ENCODE assay signal across 2 cellular contexts in the genomic region with DNA sequence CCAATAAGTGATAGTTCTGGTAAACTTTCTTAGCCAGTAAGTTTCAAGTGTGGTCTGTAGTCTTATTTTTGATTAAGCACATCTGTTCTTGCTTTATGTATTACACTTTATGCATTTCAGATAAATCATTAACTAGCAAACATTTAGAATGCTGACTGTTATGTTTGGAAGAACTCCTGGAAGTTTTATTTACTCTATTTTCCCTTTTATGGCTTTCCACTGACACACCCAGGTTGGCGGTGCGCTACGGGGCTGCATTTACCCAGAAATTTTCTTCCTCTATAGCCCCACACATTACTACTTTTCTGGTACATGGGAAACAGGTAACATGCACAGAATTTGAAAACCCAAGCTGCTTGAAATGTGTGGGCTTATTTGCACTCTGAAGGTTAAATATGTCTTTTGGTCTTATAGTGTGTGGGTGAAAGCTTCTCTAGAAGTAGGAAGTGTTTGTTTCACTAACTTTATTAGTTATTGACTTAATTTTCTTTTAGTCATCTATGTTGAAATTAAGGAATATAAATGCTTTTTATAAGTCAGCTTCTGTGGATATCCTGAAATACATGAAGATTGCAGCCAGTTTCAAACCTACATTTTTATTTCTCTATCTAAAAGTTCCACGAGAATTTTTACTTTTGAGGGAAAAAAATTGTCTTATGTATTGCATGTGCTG.
A peak's percentile ranks its signal among the peaks of the same experiment; 100 is the strongest.
TF ChIP-seq lines count a peak whose summit lies in the region.

No MANE protein-coding gene starts in this region.

TF ChIP-seq in IMR-90, 13 proteins besides CTCF, POLR2A, EP300 and RAD21:
- no peak for TF ChIP-seq BHLHE40 (IDR thresholded peaks at IDR 0.05; ENCODE audit: low read depth, low read length)
- TF ChIP-seq, protein P1, sequence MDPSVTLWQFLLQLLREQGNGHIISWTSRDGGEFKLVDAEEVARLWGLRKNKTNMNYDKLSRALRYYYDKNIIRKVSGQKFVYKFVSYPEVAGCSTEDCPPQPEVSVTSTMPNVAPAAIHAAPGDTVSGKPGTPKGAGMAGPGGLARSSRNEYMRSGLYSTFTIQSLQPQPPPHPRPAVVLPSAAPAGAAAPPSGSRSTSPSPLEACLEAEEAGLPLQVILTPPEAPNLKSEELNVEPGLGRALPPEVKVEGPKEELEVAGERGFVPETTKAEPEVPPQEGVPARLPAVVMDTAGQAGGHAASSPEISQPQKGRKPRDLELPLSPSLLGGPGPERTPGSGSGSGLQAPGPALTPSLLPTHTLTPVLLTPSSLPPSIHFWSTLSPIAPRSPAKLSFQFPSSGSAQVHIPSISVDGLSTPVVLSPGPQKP (IDR thresholded peaks at IDR 0.05; ENCODE audit: borderline replicate concordance, low read depth, low read length): no peak
- no peak for TF ChIP-seq FOS (IDR thresholded peaks at IDR 0.05; ENCODE audit: low read depth, low read length)

TF ChIP-seq in liver, 16 proteins besides CTCF, POLR2A, EP300 and RAD21:
- TF ChIP-seq FOXA2 (IDR thresholded peaks at IDR 0.05): no peak
- no peak for TF ChIP-seq RXRA (IDR thresholded peaks at IDR 0.05)
- TF ChIP-seq GABPA (IDR thresholded peaks at IDR 0.05 in 1 of 2, conservative IDR thresholded peaks at IDR 0.05 in 1 of 2): no peak
- no peak for TF ChIP-seq TAF1 (conservative IDR thresholded peaks at IDR 0.05)
- peak; percentile 24 for TF ChIP-seq YY1 (IDR thresholded peaks at IDR 0.05)
- TF ChIP-seq, protein P2, sequence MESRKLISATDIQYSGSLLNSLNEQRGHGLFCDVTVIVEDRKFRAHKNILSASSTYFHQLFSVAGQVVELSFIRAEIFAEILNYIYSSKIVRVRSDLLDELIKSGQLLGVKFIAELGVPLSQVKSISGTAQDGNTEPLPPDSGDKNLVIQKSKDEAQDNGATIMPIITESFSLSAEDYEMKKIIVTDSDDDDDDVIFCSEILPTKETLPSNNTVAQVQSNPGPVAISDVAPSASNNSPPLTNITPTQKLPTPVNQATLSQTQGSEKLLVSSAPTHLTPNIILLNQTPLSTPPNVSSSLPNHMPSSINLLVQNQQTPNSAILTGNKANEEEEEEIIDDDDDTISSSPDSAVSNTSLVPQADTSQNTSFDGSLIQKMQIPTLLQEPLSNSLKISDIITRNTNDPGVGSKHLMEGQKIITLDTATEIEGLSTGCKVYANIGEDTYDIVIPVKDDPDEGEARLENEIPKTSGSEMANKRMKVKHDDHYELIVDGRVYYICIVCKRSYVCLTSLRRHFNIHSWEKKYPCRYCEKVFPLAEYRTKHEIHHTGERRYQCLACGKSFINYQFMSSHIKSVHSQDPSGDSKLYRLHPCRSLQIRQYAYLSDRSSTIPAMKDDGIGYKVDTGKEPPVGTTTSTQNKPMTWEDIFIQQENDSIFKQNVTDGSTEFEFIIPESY (IDR thresholded peaks at IDR 0.05): peak; percentile 6
- TF ChIP-seq, protein P3, sequence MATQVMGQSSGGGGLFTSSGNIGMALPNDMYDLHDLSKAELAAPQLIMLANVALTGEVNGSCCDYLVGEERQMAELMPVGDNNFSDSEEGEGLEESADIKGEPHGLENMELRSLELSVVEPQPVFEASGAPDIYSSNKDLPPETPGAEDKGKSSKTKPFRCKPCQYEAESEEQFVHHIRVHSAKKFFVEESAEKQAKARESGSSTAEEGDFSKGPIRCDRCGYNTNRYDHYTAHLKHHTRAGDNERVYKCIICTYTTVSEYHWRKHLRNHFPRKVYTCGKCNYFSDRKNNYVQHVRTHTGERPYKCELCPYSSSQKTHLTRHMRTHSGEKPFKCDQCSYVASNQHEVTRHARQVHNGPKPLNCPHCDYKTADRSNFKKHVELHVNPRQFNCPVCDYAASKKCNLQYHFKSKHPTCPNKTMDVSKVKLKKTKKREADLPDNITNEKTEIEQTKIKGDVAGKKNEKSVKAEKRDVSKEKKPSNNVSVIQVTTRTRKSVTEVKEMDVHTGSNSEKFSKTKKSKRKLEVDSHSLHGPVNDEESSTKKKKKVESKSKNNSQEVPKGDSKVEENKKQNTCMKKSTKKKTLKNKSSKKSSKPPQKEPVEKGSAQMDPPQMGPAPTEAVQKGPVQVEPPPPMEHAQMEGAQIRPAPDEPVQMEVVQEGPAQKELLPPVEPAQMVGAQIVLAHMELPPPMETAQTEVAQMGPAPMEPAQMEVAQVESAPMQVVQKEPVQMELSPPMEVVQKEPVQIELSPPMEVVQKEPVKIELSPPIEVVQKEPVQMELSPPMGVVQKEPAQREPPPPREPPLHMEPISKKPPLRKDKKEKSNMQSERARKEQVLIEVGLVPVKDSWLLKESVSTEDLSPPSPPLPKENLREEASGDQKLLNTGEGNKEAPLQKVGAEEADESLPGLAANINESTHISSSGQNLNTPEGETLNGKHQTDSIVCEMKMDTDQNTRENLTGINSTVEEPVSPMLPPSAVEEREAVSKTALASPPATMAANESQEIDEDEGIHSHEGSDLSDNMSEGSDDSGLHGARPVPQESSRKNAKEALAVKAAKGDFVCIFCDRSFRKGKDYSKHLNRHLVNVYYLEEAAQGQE (IDR thresholded peaks at IDR 0.05): no peak
- peak in 1 of 2 donors; percentile 16 for TF ChIP-seq JUND (IDR thresholded peaks at IDR 0.05)
- peak in 1 of 2 donors; percentile 11 for TF ChIP-seq HNF4A (conservative IDR thresholded peaks at IDR 0.05)
- no peak for TF ChIP-seq EGR1 (IDR thresholded peaks at IDR 0.05; ENCODE audit: low read depth in 2 of 2)
- no peak for TF ChIP-seq NR2F2 (IDR thresholded peaks at IDR 0.05)
- TF ChIP-seq FOXA1 (IDR thresholded peaks at IDR 0.05): no peak
- TF ChIP-seq SP1 (IDR thresholded peaks at IDR 0.05): peak; percentile 19
- TF ChIP-seq, protein P4, sequence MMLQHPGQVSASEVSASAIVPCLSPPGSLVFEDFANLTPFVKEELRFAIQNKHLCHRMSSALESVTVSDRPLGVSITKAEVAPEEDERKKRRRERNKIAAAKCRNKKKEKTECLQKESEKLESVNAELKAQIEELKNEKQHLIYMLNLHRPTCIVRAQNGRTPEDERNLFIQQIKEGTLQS (IDR thresholded peaks at IDR 0.05): no peak
- TF ChIP-seq, protein P5, sequence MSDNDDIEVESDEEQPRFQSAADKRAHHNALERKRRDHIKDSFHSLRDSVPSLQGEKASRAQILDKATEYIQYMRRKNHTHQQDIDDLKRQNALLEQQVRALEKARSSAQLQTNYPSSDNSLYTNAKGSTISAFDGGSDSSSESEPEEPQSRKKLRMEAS (IDR thresholded peaks at IDR 0.05): no peak
- TF ChIP-seq HNF4G (IDR thresholded peaks at IDR 0.05): no peak
TF ChIP-seq in liver: peak in this region for 5.
